In the genomic region with DNA sequence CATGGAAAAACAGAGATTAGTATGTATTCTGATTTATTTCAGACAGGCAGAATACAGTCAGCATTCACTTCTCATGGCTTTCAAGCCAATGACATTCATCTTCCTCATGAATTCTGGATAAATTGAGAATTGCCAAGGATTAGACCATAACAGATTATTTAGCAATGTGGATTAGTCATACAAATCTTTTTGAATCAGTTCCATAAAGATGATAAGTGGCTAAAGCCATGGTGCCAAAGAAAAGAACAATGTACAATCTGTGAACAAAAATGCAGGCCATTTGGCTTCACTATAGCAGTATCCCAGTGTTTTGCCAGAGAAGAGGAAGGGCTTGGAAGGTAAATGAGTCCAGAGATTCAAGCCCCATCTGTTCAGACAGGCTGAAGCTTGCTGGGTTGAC, we compare ENCODE assay signal across 18 cellular contexts.
DNase-seq lines count a peak whose midpoint lies in the region; ATAC-seq and TF ChIP-seq lines count a peak whose summit lies in the region.
"Had no signal": no experiment of that assay in that cellular context is flagged by ENCODE, and none has a peak within 500 bp of the region (broad histone marks: within the 10 kb centered on the region; RNA-seq: fewer than 3 reads in every experiment).

No MANE protein-coding gene starts in this region.

- H3K4me1 ChIP-seq in right cardiac atrium (ENCODE audit: control insufficient read depth, insufficient read depth, low read length) (peaks cover 2% of the 10 kb centered on the region), left ventricle myocardium inferior (no peaks in the 10 kb centered on the region), ascending aorta (no peaks in the 10 kb centered on the region), aorta (ENCODE audit: control insufficient read depth in 1 of 2, insufficient read depth in 2 of 2, low read length in 2 of 2) (peaks cover 0 to 3% of the 10 kb centered on the region in 2 donors)
- H3K4me1 ChIP-seq: BLaER1 treated with 17β-estradiol and CSF1 and Interleukin-3, amounts not matched to agents 10 nM and 100 nM had no signal

- intact Hi-C loops in right cardiac atrium (cut with DNase I) (no loop called here), left ventricle myocardium inferior (cut with micrococcal nuclease) (no loop called here), ascending aorta (cut with DNase I) (no loop called here), aorta (cut with DNase I) (no loop called here)

- ATAC-seq in right cardiac atrium (peak; percentile 14 to 47), aorta (ENCODE audit: low FRiP score) (peak; percentile 22)
- ATAC-seq: K562; mucosa of descending colon; Right ventricle myocardium inferior; stimulated activated memory B cell treated with anti-CD40 and anti-IgM and Interleukin-4, amounts not matched to agents 10 μg/mL and 1 μg/mL and 100 μg/mL, for 72 hours had no signal

- TF ChIP-seq CTCF in left ventricle myocardium inferior (IDR thresholded peaks at IDR 0.05; ENCODE audit: borderline replicate concordance) = no peak
- TF ChIP-seq CTCF in ascending aorta (IDR thresholded peaks at IDR 0.05) = no peak

- H3K27me3 ChIP-seq in right cardiac atrium (ENCODE audit: control insufficient read depth, insufficient read depth) (no peaks in the 10 kb centered on the region), left ventricle myocardium inferior (ENCODE audit: low read depth) (no peaks in the 10 kb centered on the region), ascending aorta (no peaks in the 10 kb centered on the region), aorta (ENCODE audit: control insufficient read depth in 1 of 2, insufficient read depth in 2 of 2, low read length in 1 of 2) (no peaks in the 10 kb centered on the region)
- H3K27me3 ChIP-seq: BLaER1 treated with 17β-estradiol and CSF1 and Interleukin-3, amounts not matched to agents 10 nM and 100 nM; tibial nerve had no signal

- H3K36me3 ChIP-seq in left ventricle myocardium inferior (no peaks in the 10 kb centered on the region), ascending aorta (no peaks in the 10 kb centered on the region), aorta (ENCODE audit: control insufficient read depth in 1 of 2, insufficient read depth in 2 of 2, low read length in 1 of 2) (no peaks in the 10 kb centered on the region)
- H3K36me3 ChIP-seq: BLaER1 treated with 17β-estradiol and CSF1 and Interleukin-3, amounts not matched to agents 10 nM and 100 nM; tibial nerve had no signal

- H3K27ac ChIP-seq in right cardiac atrium (ENCODE audit: low read length) (no peak overlapping the region), left ventricle myocardium inferior (replicated peaks) (no peak overlapping the region), ascending aorta (peak overlapping the region; percentile 52 to 59), aorta (ENCODE audit: low read depth in 1 of 2, low read length in 2 of 2) (no peak overlapping the region)
- H3K27ac ChIP-seq: BLaER1 treated with 17β-estradiol and CSF1 and Interleukin-3, amounts not matched to agents 10 nM and 100 nM; tibial nerve had no signal

- H3K9me3 ChIP-seq in right cardiac atrium (ENCODE audit: control insufficient read depth, low read length) = no peaks in the 10 kb centered on the region
- H3K9me3 ChIP-seq in left ventricle myocardium inferior (replicated peaks) = no peaks in the 10 kb centered on the region
- no peaks in the 10 kb centered on the region for H3K9me3 ChIP-seq in ascending aorta
- no peaks in the 10 kb centered on the region for H3K9me3 ChIP-seq in aorta (ENCODE audit: control insufficient read depth, low read length)
- H3K9me3 ChIP-seq: BLaER1 treated with 17β-estradiol and CSF1 and Interleukin-3, amounts not matched to agents 10 nM and 100 nM; mucosa of descending colon; tibial nerve had no signal

- DNase-seq in right cardiac atrium = no peak
- DNase-seq in left ventricle myocardium inferior = no peak
- DNase-seq in NCI-H510A (lab: John Stamatoyannopoulos, UW) = peak; percentile 92
- DNase-seq in ascending aorta (ENCODE audit: low spot score in 2 of 2) = no peak
- no peak for DNase-seq in aorta
- no peak for DNase-seq in activated naive CD4-positive, alpha-beta T cell treated with Interleukin-2 at 50 U/mL for 16 hours
- DNase-seq in hippocampal formation (lab: John Stamatoyannopoulos, UW) = no peak
- DNase-seq in T1000 (lab: John Stamatoyannopoulos, UW) = no peak
- DNase-seq: activated CD4-positive, alpha-beta T cell treated with anti-CD3 and anti-CD28 coated beads, Interleukin-2, amount 50 U/mL, for 1 hour; activated CD8-positive, alpha-beta memory T cell treated with anti-CD3 and anti-CD28 coated beads, Interleukin-2, amount 50 U/mL, for 4 hours; GF-D8; mucosa of descending colon; OCI-M1 had no signal

- H3K4me3 ChIP-seq in right cardiac atrium (ENCODE audit: low read length) = no peak overlapping the region
- no peak overlapping the region for H3K4me3 ChIP-seq in left ventricle myocardium inferior
- H3K4me3 ChIP-seq in ascending aorta = no peak overlapping the region
- no peak overlapping the region for H3K4me3 ChIP-seq in aorta (ENCODE audit: low read length in 2 of 2)
- H3K4me3 ChIP-seq: BLaER1 treated with 17β-estradiol and CSF1 and Interleukin-3, amounts not matched to agents 10 nM and 100 nM; K562; mucosa of descending colon; tibial nerve had no signal

Comparison
In these comparisons a context has a peak if more than half of its experiments do, and no peak if none do; other contexts are left out.
1. H3K27ac ChIP-seq: peak in ascending aorta (2 of 2); none in right cardiac atrium (single experiment), left ventricle myocardium inferior (single experiment) and aorta (0 of 2).